Comparison of ENCODE assay signal across 19 cellular contexts in genomic region chr2:174245065-174245464, GRCh38. TPM values are rescaled to one million over a fixed set of nuclear protein-coding genes. Genes with fewer than 3 reads are reported as not detected.
DNase-seq lines count a peak whose midpoint lies in the region; ATAC-seq, FAIRE-seq and TF ChIP-seq lines count a peak whose summit lies in the region.
"Had no signal": no experiment of that assay in that cellular context is flagged by ENCODE, and none has a peak within 500 bp of the region (broad histone marks: within the 10 kb centered on the region; RNA-seq: fewer than 3 reads in every experiment).

No MANE protein-coding gene starts in this region.

- CTCF ChIA-PET in IMR-90 (lab: Yijun Ruan, JAX): no interaction called here
- CTCF ChIA-PET in GM12878 (lab: Yijun Ruan, JAX): interaction anchor here (1.2 kb wide), 1 partner anchor 12 kb away, joined by 3 read pairs; no protein-coding TSS in a partner anchor

- no peak overlapping the region for H3K27ac ChIP-seq in BLaER1 treated with 17β-estradiol and CSF1 and Interleukin-3, amounts not matched to agents 10 nM and 100 nM
- no peak overlapping the region for H3K27ac ChIP-seq in IMR-90 (ENCODE audit: insufficient read depth, low read length)
- no peak overlapping the region for H3K27ac ChIP-seq in GM12878 (ENCODE audit: control insufficient read depth, insufficient read depth)
- no peak overlapping the region for H3K27ac ChIP-seq in right lobe of liver
- no peak overlapping the region for H3K27ac ChIP-seq in esophagus muscularis mucosa (replicated peaks in 1 of 4)

- H3K4me2 ChIP-seq in BLaER1 treated with 17β-estradiol and CSF1 and Interleukin-3, amounts not matched to agents 10 nM and 100 nM: peak overlapping the region in 6 of 11 experiments; percentile 6 to 92 (median 14); a peak in 3 of 22 replicates
- no peak overlapping the region for H3K4me2 ChIP-seq in IMR-90 (ENCODE audit: low read depth, low read length)
- H3K4me2 ChIP-seq in GM12878 (ENCODE audit: control insufficient read depth, insufficient read depth): peak overlapping the region; percentile 50

- TF ChIP-seq EP300 in GM12878 (IDR thresholded peaks at IDR 0.05; ENCODE audit: borderline replicate concordance in 1 of 2, control insufficient read depth in 1 of 2, low read depth in 2 of 2, low read length in 2 of 2) (no peak), esophagus muscularis mucosa (IDR thresholded peaks at IDR 0.05) (no peak)

- H3K4me1 ChIP-seq in BLaER1 treated with 17β-estradiol and CSF1 and Interleukin-3, amounts not matched to agents 10 nM and 100 nM: peaks cover 17 to 38% (median 25%) of the 10 kb centered on the region in 10 experiments
- no peaks in the 10 kb centered on the region for H3K4me1 ChIP-seq in IMR-90 (ENCODE audit: control insufficient read depth, insufficient read depth, low read length)
- peaks cover 6% of the 10 kb centered on the region for H3K4me1 ChIP-seq in GM12878 (ENCODE audit: control insufficient read depth, insufficient read depth, low read length)
- peaks cover 0 to 16% (median 3%) of the 10 kb centered on the region in 4 donors for H3K4me1 ChIP-seq in right lobe of liver
- peaks cover 10 to 30% (median 20%) of the 10 kb centered on the region in 4 donors for H3K4me1 ChIP-seq in esophagus muscularis mucosa

- DNase-seq in NCI-H2227 treated with DMSO at 0.1 percent for 48 hours (lab: John Stamatoyannopoulos, UW): peak; percentile 32
- DNase-seq in NCI-H2227 (lab: John Stamatoyannopoulos, UW; ENCODE audit: unreplicated experiment): no peak
- DNase-seq in IMR-90: no peak
- no peak for DNase-seq in GM12878 (ENCODE audit: low read depth, low spot score)
- DNase-seq in right lobe of liver: no peak
- no peak for DNase-seq in esophagus muscularis mucosa (ENCODE audit: extremely low spot score)
- DNase-seq: CD4-positive, alpha-beta memory T cell; DMS153; NCI-H1092; NCI-H1436 treated with DMSO at 0.1 percent for 48 hours; NCI-H2029; NCI-H2171 treated with DMSO at 0.1 percent for 48 hours; NCI-H510A; NCI-H748 treated with DMSO at 0.1 percent for 48 hours; NK-92 treated with Interleukin-12 subunit alpha and Interleukin-12 subunit beta, amount 100 ng/mL, for 24 hours; Right ventricle myocardium superior had no signal

- ATAC-seq in IMR-90 (ENCODE audit: low read depth) (no peak), GM12878 (no peak), right lobe of liver (no peak), GM18511 (IDR thresholded peaks at IDR 0.05; ENCODE audit: unreplicated experiment) (no peak)

- peaks cover 74% of the 10 kb centered on the region for H3K79me2 ChIP-seq in GM12878 (ENCODE audit: control insufficient read depth, insufficient read depth, low read length)

- dilution Hi-C loops in IMR-90 (cut with HindIII; ENCODE audit: low sequenced_read_pairs, unreplicated experiment): no loop called here

- H3K14ac ChIP-seq in IMR-90 (replicated peaks; ENCODE audit: low read depth, low read length): no peak overlapping the region

- no peak overlapping the region for H2BK15ac ChIP-seq in IMR-90 (ENCODE audit: low read depth, low read length)

- H3K9me1 ChIP-seq in IMR-90 (ENCODE audit: insufficient read depth, low read length): peaks cover 7% of the 10 kb centered on the region

- no peak overlapping the region for H3K9ac ChIP-seq in BLaER1 treated with 17β-estradiol and CSF1 and Interleukin-3, amounts not matched to agents 10 nM and 100 nM
- H3K9ac ChIP-seq in IMR-90 (ENCODE audit: low read depth, low read length): no peak overlapping the region
- H3K9ac ChIP-seq in GM12878 (ENCODE audit: control insufficient read depth, insufficient read depth, low read length): no peak overlapping the region

- H2AK9ac ChIP-seq in IMR-90 (replicated peaks; ENCODE audit: low read depth, low read length, poor library complexity): no peak overlapping the region

- no peak overlapping the region for H4K8ac ChIP-seq in IMR-90 (ENCODE audit: low read depth in 2 of 2, low read length in 2 of 2)

- TSS peak; percentile 17 for BruUV-seq in IMR-90 (replicated peaks; lab: Mats Ljungman, UMichigan)
- TSS peak; percentile 45 for BruUV-seq in GM12878 (replicated peaks; lab: Mats Ljungman, UMichigan)

- SMC1A ChIA-PET in GM12878 (lab: Charles Lee; ENCODE audit: uncharacterized antibody, unreplicated experiment): interaction anchor here (0.5 to 2.8 kb wide), 3 partner anchors 9 to 59 kb away, joined by 3 to 15 read pairs (median 3); no protein-coding TSS in a partner anchor

- H3K56ac ChIP-seq in IMR-90 (ENCODE audit: extremely low read depth, insufficient read depth, low read length): no peak overlapping the region

- H2BK120ac ChIP-seq in IMR-90 (ENCODE audit: low read depth, low read length): no peak overlapping the region

- H3K27me3 ChIP-seq in BLaER1 treated with 17β-estradiol and CSF1 and Interleukin-3, amounts not matched to agents 10 nM and 100 nM: no peaks in the 10 kb centered on the region
- H3K27me3 ChIP-seq in IMR-90 (ENCODE audit: control insufficient read depth, insufficient read depth, low read length): no peaks in the 10 kb centered on the region
- no peaks in the 10 kb centered on the region for H3K27me3 ChIP-seq in GM12878 (replicated peaks in 1 of 2; ENCODE audit: control insufficient read depth in 2 of 2, insufficient read depth in 2 of 2, low read length in 1 of 2)
- no peaks in the 10 kb centered on the region for H3K27me3 ChIP-seq in right lobe of liver
- H3K27me3 ChIP-seq in esophagus muscularis mucosa: no peaks in the 10 kb centered on the region

- no CpG with 5 or more reads among the region's 3 CpGs for WGBS in IMR-90 (ENCODE audit: extremely low coverage in 2 of 2, insufficient read length in 1 of 2), 2 experiments
- 100% methylated on average over 3 of the region's 3 CpGs for WGBS in GM12878 (ENCODE audit: insufficient coverage, insufficient replicate concordance, low lambda C conversion rate, missing lambda C conversion rate)
- WGBS in right lobe of liver (ENCODE audit: insufficient coverage, low coverage, low lambda C conversion rate, missing lambda C conversion rate): 93% methylated on average over 2 of the region's 3 CpGs
- 95% methylated on average over 3 of the region's 3 CpGs for WGBS in esophagus muscularis mucosa

- peaks cover 34 to 68% (median 59%) of the 10 kb centered on the region in 11 experiments for H3K36me3 ChIP-seq in BLaER1 treated with 17β-estradiol and CSF1 and Interleukin-3, amounts not matched to agents 10 nM and 100 nM
- peaks cover 6% of the 10 kb centered on the region for H3K36me3 ChIP-seq in IMR-90 (ENCODE audit: control insufficient read depth, insufficient read depth, low read length)
- H3K36me3 ChIP-seq in GM12878 (ENCODE audit: control insufficient read depth in 2 of 2, insufficient read depth in 2 of 2, low read length in 1 of 2): peaks cover 3% of the 10 kb centered on the region in 2 experiments; a peak in 2 of 4 replicates
- no peaks in the 10 kb centered on the region for H3K36me3 ChIP-seq in right lobe of liver
- H3K36me3 ChIP-seq in esophagus muscularis mucosa: peaks cover 9 to 22% (median 9%) of the 10 kb centered on the region in 4 donors

- no peak overlapping the region for H3K18ac ChIP-seq in IMR-90 (ENCODE audit: low read depth, low read length)

- RAD21 ChIA-PET in GM12878 (lab: Charles Lee; ENCODE audit: unreplicated experiment): interaction anchor here (2.1 kb wide), 1 partner anchor 10 kb away, joined by 7 read pairs; no protein-coding TSS in a partner anchor

- in situ Hi-C loops in IMR-90 (cut with MboI; ENCODE audit: low sequenced_read_pairs) (no loop called here), GM12878 (cut with MboI) (no loop called here)

- no peak for FAIRE-seq in GM12878 (lab: Jason Lieb, UNC)
- FAIRE-seq: H1 had no signal

- intact Hi-C loops in IMR-90 (cut with micrococcal nuclease) (loop anchor here (10.0 kb wide), 2 partner anchors 190 to 280 kb away; partner anchors contain the start of gene SP3), GM12878 (cut with micrococcal nuclease; ENCODE audit: unreplicated experiment) (loop anchor here (10.0 kb wide), 1 partner anchor 280 kb away; the partner anchor contains the start of gene SP3), right lobe of liver (cut with DNase I) (no loop called here), esophagus muscularis mucosa (cut with DNase I) (loop anchor here (5.0 kb wide), 1 partner anchor 92 kb away; no protein-coding TSS in a partner anchor)

- peaks cover 0 to 81% (median 72%) of the 10 kb centered on the region in 11 experiments; a peak in 19 of 22 replicates for H4K20me1 ChIP-seq in BLaER1 treated with 17β-estradiol and CSF1 and Interleukin-3, amounts not matched to agents 10 nM and 100 nM
- H4K20me1 ChIP-seq in IMR-90 (ENCODE audit: insufficient read depth, low read length) (peaks cover 16% of the 10 kb centered on the region), GM12878 (ENCODE audit: control insufficient read depth, insufficient read depth) (no peaks in the 10 kb centered on the region; the same call in 1 of the 2 replicates)

- H3K4me3 ChIP-seq in BLaER1 treated with 17β-estradiol and CSF1 and Interleukin-3, amounts not matched to agents 10 nM and 100 nM: no peak overlapping the region
- H3K4me3 ChIP-seq in IMR-90 (ENCODE audit: insufficient read depth, low read depth, low read length) (no peak overlapping the region), GM12878 (peak overlapping the region; percentile 43; the same call in 1 of the 2 replicates), right lobe of liver (no peak overlapping the region), esophagus muscularis mucosa (no peak overlapping the region)

- peaks cover 39 to 54% of the 10 kb centered on the region in 2 experiments for H3K79me1 ChIP-seq in IMR-90 (ENCODE audit: low read depth in 1 of 2, low read length in 2 of 2)

- H3K4ac ChIP-seq in IMR-90 (ENCODE audit: low read depth, low read length): no peak overlapping the region

- H4K5ac ChIP-seq in IMR-90 (ENCODE audit: low read depth, low read length): no peak overlapping the region

- H3K23ac ChIP-seq in IMR-90 (ENCODE audit: low read depth, low read length): no peak overlapping the region

- H2BK20ac ChIP-seq in IMR-90 (ENCODE audit: low read depth, low read length): no peak overlapping the region

- TF ChIP-seq RAD21 in IMR-90 (IDR thresholded peaks at IDR 0.05; ENCODE audit: low read length) (no peak), GM12878 (IDR thresholded peaks at IDR 0.05; ENCODE audit: insufficient read depth, low read depth, low read length) (no peak)

- no peak overlapping the region for H4K91ac ChIP-seq in IMR-90 (ENCODE audit: insufficient read depth, low read depth, low read length)

- H2AK5ac ChIP-seq in IMR-90 (ENCODE audit: low read depth, low read length): no peak overlapping the region

- TF ChIP-seq POLR2A in IMR-90 (IDR thresholded peaks at IDR 0.05; ENCODE audit: low read depth, low read length): no peak
- no peak for TF ChIP-seq POLR2A in GM12878 (IDR thresholded peaks at IDR 0.05; ENCODE audit: low read depth, low read length)
- no peak for TF ChIP-seq POLR2A in right lobe of liver (IDR thresholded peaks at IDR 0.05)
- no peak for TF ChIP-seq POLR2A in esophagus muscularis mucosa (IDR thresholded peaks at IDR 0.05; ENCODE audit: low read depth)

- H3K9me3 ChIP-seq in BLaER1 treated with 17β-estradiol and CSF1 and Interleukin-3, amounts not matched to agents 10 nM and 100 nM (replicated peaks in 1 of 11): peaks cover 0 to 8% (median 0%) of the 10 kb centered on the region in 11 experiments; a peak in 3 of 22 replicates
- H3K9me3 ChIP-seq in IMR-90 (ENCODE audit: control insufficient read depth, insufficient read depth, low read length) (no peaks in the 10 kb centered on the region), GM12878 (replicated peaks; ENCODE audit: control insufficient read depth, insufficient read depth, low read length) (no peaks in the 10 kb centered on the region; the same call in 2 of the 3 replicates), right lobe of liver (no peaks in the 10 kb centered on the region), esophagus muscularis mucosa (no peaks in the 10 kb centered on the region)

- H2AFZ ChIP-seq in IMR-90 (replicated peaks; ENCODE audit: low read length, poor library complexity): no peak overlapping the region
- no peak overlapping the region for H2AFZ ChIP-seq in GM12878 (ENCODE audit: control insufficient read depth, low read depth, low read length)

- H2BK5ac ChIP-seq in IMR-90 (ENCODE audit: low read depth, low read length, poor library complexity, severe bottlenecking): no peak overlapping the region

- TF ChIP-seq CTCF in IMR-90 (conservative IDR thresholded peaks at IDR 0.05; ENCODE audit: low read depth, low read length) (no peak), GM12878 (IDR thresholded peaks at IDR 0.05 in 2 of 3, conservative IDR thresholded peaks at IDR 0.05 in 1 of 3; ENCODE audit: control insufficient read depth in 2 of 3, extremely low read depth in 1 of 3, insufficient read depth in 1 of 3, low read depth in 3 of 3, low read length in 3 of 3) (no peak), right lobe of liver (IDR thresholded peaks at IDR 0.05) (no peak), esophagus muscularis mucosa (IDR thresholded peaks at IDR 0.05) (no peak)

- POLR2A ChIA-PET in IMR-90 (lab: Charles Lee; ENCODE audit: unreplicated experiment) (no interaction called here), GM12878 (lab: Charles Lee) (interaction anchor here (0.6 to 1.1 kb wide), 3 partner anchors 9 to 1143 kb away, joined by 3 read pairs; no protein-coding TSS in a partner anchor)

RNA-seq across cellular contexts. Expression of gene OLA1, which starts 3.3 kb away (rescaled TPM):
- total RNA-seq in IMR-90 (2012; rRNA removed) (54.7 and 118 TPM in 2 replicates), GM12878 (2014; rRNA removed) (107 and 132 TPM in 2 replicates), GM12878 (2014; rRNA removed; fragmentation: Illumina TruSeq; extraction: Trizol) (147 and 154 TPM in 2 replicates), GM12878 (2021) (123 and 124 TPM in 2 replicates), right lobe of liver (10 to 100 TPM; 22.2 to 60.8 (median 38.6) TPM), esophagus muscularis mucosa (10 to 100 TPM; 54.2 to 62.7 (median 60.1) TPM)
- polyA plus RNA-seq in IMR-90 (2012; rRNA removed) (56.2 and 71.2 TPM in 2 replicates), GM12878 (2011; rRNA removed) (139 and 259 TPM in 2 replicates), GM12878 (2014; fragmentation: Illumina TruSeq; extraction: Trizol) (210 and 243 TPM in 2 replicates), GM12878 (2014; fragmentation: Nextera tagmentation; extraction: Ambion mirVana) (100 to 1,000 TPM; 131 to 141 TPM), GM12878 (2014; rRNA removed) (144 and 146 TPM in 2 replicates), GM12878 (2016; fragmentation: Nextera tagmentation; extraction: Ambion mirVana) (100 to 1,000 TPM; 218 to 238 TPM)
- polyA plus RNA-seq in IMR-90 (2012; cell fraction: cytosol; rRNA removed): 4.4 and 10.0 TPM in 2 replicates
- 1.4 and 28.2 TPM in 2 replicates for polyA plus RNA-seq in IMR-90 (2012; cell fraction: nucleus; rRNA removed; ENCODE audit: low replicate concordance)
- total RNA-seq in GM12878 (2013; cell fraction: nucleolus; rRNA removed): 50.7 and 67.3 TPM in 2 replicates
- polyA plus RNA-seq in GM12878 (2011; ENCODE audit: low read depth): 104 TPM
- polyA plus RNA-seq in GM12878 (2011; cell fraction: cytosol; rRNA removed): 38.0 and 47.8 TPM in 2 replicates
- polyA plus RNA-seq in GM12878 (2011; cell fraction: nucleus; rRNA removed): 43.6 and 51.7 TPM in 2 replicates
- 114 and 147 TPM in 2 replicates for polyA plus RNA-seq in GM12878 (2012)
- 66.6 and 109 TPM in 2 replicates for polyA minus RNA-seq in GM12878 (2011; rRNA and poly(A)+ RNA removed)
- 28.3 and 33.8 TPM in 2 replicates for polyA minus RNA-seq in GM12878 (2011; cell fraction: cytosol; rRNA and poly(A)+ RNA removed)
- 28.3 and 44.6 TPM in 2 replicates for polyA minus RNA-seq in GM12878 (2011; cell fraction: nucleus; rRNA and poly(A)+ RNA removed)

Comparison
In these comparisons a context has a peak if more than half of its experiments do, and no peak if none do; other contexts are left out.
1. intact Hi-C loops: an anchor here in IMR-90 (10.0 kb wide), GM12878 (10.0 kb wide) and esophagus muscularis mucosa (5.0 kb wide); none called in right lobe of liver.